Comparison of ENCODE assay signal across 25 cellular contexts in genomic region chr5:149803153-149803552, GRCh38.
DNase-seq lines count a peak whose midpoint lies in the region; ATAC-seq and TF ChIP-seq lines count a peak whose summit lies in the region.
"Had no signal": no experiment of that assay in that cellular context is flagged by ENCODE, and none has a peak within 500 bp of the region (broad histone marks: within the 10 kb centered on the region; RNA-seq: fewer than 3 reads in every experiment).

No MANE protein-coding gene starts in this region.

- H2BK120ac ChIP-seq in IMR-90 (ENCODE audit: low read depth, low read length) (no peak overlapping the region), mesenchymal stem cell (ENCODE audit: low read depth, low read length) (no peak overlapping the region)

- no peaks in the 10 kb centered on the region for H3K9me3 Mint-ChIP-seq in activated T-helper 17 cell treated with anti-CD3 and anti-CD28 coated beads, Interleukin-2, amount 50 U/mL, for 72 hours
- H3K9me3 Mint-ChIP-seq: CD4-positive, alpha-beta memory T cell; stimulated activated naive CD8-positive, alpha-beta T cell treated with anti-CD3 and anti-CD28 coated beads, Interleukin-15, amount 100 ng/mL, for 72 hours had no signal

- H4K91ac ChIP-seq in IMR-90 (ENCODE audit: insufficient read depth, low read depth, low read length) = no peak overlapping the region
- no peak overlapping the region for H4K91ac ChIP-seq in mesenchymal stem cell (ENCODE audit: low read length)

- in situ Hi-C loops in IMR-90 (cut with MboI; ENCODE audit: low sequenced_read_pairs) = no loop called here

- no peaks in the 10 kb centered on the region for H4K20me1 ChIP-seq in IMR-90 (ENCODE audit: insufficient read depth, low read length)

- H3K4me1 ChIP-seq in IMR-90 (ENCODE audit: control insufficient read depth, insufficient read depth, low read length) (peaks cover 14% of the 10 kb centered on the region), mesenchymal stem cell (ENCODE audit: control insufficient read depth, insufficient read depth, low read depth, low read length) (peaks cover 44% of the 10 kb centered on the region), skeletal muscle tissue (ENCODE audit: control insufficient read depth in 3 of 3, insufficient read depth in 3 of 3, low read length in 3 of 3) (peaks cover 95 to 98% (median 96%) of the 10 kb centered on the region in 3 donors)

- H3K36me3 ChIP-seq in IMR-90 (ENCODE audit: control insufficient read depth, insufficient read depth, low read length) (no peaks in the 10 kb centered on the region), mesenchymal stem cell (ENCODE audit: control insufficient read depth in 1 of 2, insufficient read depth in 2 of 2, low read depth in 1 of 2, low read length in 2 of 2) (no peaks in the 10 kb centered on the region), skeletal muscle tissue (ENCODE audit: control insufficient read depth in 3 of 3, insufficient read depth in 3 of 3, low read length in 3 of 3) (no peaks in the 10 kb centered on the region)
- H3K36me3 ChIP-seq: adrenal gland, brain microvascular endothelial cell, colonic mucosa had no signal

- no peak overlapping the region for H2BK15ac ChIP-seq in IMR-90 (ENCODE audit: low read depth, low read length)
- no peak overlapping the region for H2BK15ac ChIP-seq in mesenchymal stem cell (ENCODE audit: low read depth, poor library complexity, severe bottlenecking)

- BruUV-seq in IMR-90 (replicated peaks; lab: Mats Ljungman, UMichigan) = no TSS peak

- no peak for DNase-seq in IMR-90
- no peak for DNase-seq in mesenchymal stem cell
- DNase-seq in NK-92 (lab: John Stamatoyannopoulos, UW; ENCODE audit: unreplicated experiment) = no peak
- DNase-seq in NCI-H446 treated with DMSO at 0.1 percent for 48 hours (lab: John Stamatoyannopoulos, UW) = no peak
- DNase-seq in islet precursor cell = no peak
- DNase-seq: activated CD4-positive, alpha-beta T cell treated with anti-CD3 and anti-CD28 coated beads for 4 hours; activated CD8-positive, alpha-beta memory T cell treated with anti-CD3 and anti-CD28 coated beads for 24 hours; activated T-cell treated with anti-CD3 and anti-CD28 coated beads, Interleukin-2, amount 50 U/mL, for 1 hour; adrenal gland; brain microvascular endothelial cell; CD4-positive, alpha-beta memory T cell; colonic mucosa; DMS153; kidney glomerular epithelial cell; naive B cell; NCI-H1694 treated with DMSO at 0.1 percent for 48 hours; NCI-H526 treated with DMSO at 0.1 percent for 48 hours; RPMI8226; SK-N-SH; stimulated activated naive CD8-positive, alpha-beta T cell treated with anti-CD3 and anti-CD28 coated beads, Interleukin-15, amount 100 ng/mL, for 72 hours; T-helper 17 cell; trophoblast cell had no signal

- H4K8ac ChIP-seq in IMR-90 (ENCODE audit: low read depth in 2 of 2, low read length in 2 of 2) (no peak overlapping the region), mesenchymal stem cell (ENCODE audit: low read length) (no peak overlapping the region)

- TF ChIP-seq POLR2A in IMR-90 (IDR thresholded peaks at IDR 0.05; ENCODE audit: low read depth, low read length) = no peak

- POLR2A ChIA-PET in IMR-90 (lab: Charles Lee; ENCODE audit: unreplicated experiment) = no interaction called here

- H2BK20ac ChIP-seq in IMR-90 (ENCODE audit: low read depth, low read length) = no peak overlapping the region

- no peak overlapping the region for H3K9ac ChIP-seq in IMR-90 (ENCODE audit: low read depth, low read length)
- H3K9ac ChIP-seq in mesenchymal stem cell (ENCODE audit: low read length) = no peak overlapping the region
- H3K9ac ChIP-seq in skeletal muscle tissue (ENCODE audit: low read depth in 1 of 3, low read length in 3 of 3) = peak overlapping the region in 2 of 3 donors; percentile 3 to 39
- H3K9ac ChIP-seq: SK-N-SH had no signal

- CTCF ChIA-PET in IMR-90 (lab: Yijun Ruan, JAX) = interaction anchor here (0.6 kb wide), 1 partner anchor 22 kb away, joined by 5 read pairs; no protein-coding TSS in a partner anchor

- TF ChIP-seq RAD21 in IMR-90 (IDR thresholded peaks at IDR 0.05; ENCODE audit: low read length) = no peak

- dilution Hi-C loops in IMR-90 (cut with HindIII; ENCODE audit: low sequenced_read_pairs, unreplicated experiment) = no loop called here

- H3K14ac ChIP-seq in IMR-90 (replicated peaks; ENCODE audit: low read depth, low read length) (no peak overlapping the region), mesenchymal stem cell (ENCODE audit: low read length in 2 of 2) (no peak overlapping the region)

- ATAC-seq in IMR-90 (ENCODE audit: low read depth) (no peak), GM21423 (IDR thresholded peaks at IDR 0.05; ENCODE audit: unreplicated experiment) (no peak)
- no peak for ATAC-seq in activated T-helper 17 cell treated with anti-CD3 and anti-CD28 coated beads, Interleukin-2, amount 50 U/mL, for 72 hours (replicated peaks)
- ATAC-seq: stimulated activated naive CD8-positive, alpha-beta T cell treated with anti-CD3 and anti-CD28 coated beads, Interleukin-15, amount 100 ng/mL, for 72 hours; T-helper 17 cell had no signal

- peak overlapping the region; percentile 43 to 81 for H2BK12ac ChIP-seq in mesenchymal stem cell (ENCODE audit: low read length in 2 of 2)

- H3K18ac ChIP-seq in IMR-90 (ENCODE audit: low read depth, low read length) = no peak overlapping the region
- H3K18ac ChIP-seq in mesenchymal stem cell (ENCODE audit: low read depth in 1 of 2, low read length in 2 of 2) = no peak overlapping the region

- H2BK5ac ChIP-seq in IMR-90 (ENCODE audit: low read depth, low read length, poor library complexity, severe bottlenecking) (no peak overlapping the region), mesenchymal stem cell (ENCODE audit: low read depth, low read length, poor library complexity, severe bottlenecking) (no peak overlapping the region)

- H3K27ac ChIP-seq in IMR-90 (ENCODE audit: insufficient read depth, low read length) (no peak overlapping the region), mesenchymal stem cell (ENCODE audit: low read length, poor library complexity, severe bottlenecking) (no peak overlapping the region), skeletal muscle tissue (ENCODE audit: low read depth, low read length) (peak overlapping the region; percentile 94)
- H3K27ac ChIP-seq: brain microvascular endothelial cell had no signal

- H3K27me3 Mint-ChIP-seq in activated T-helper 17 cell treated with anti-CD3 and anti-CD28 coated beads, Interleukin-2, amount 50 U/mL, for 72 hours = no peaks in the 10 kb centered on the region
- H3K27me3 Mint-ChIP-seq: CD4-positive, alpha-beta memory T cell; naive B cell; stimulated activated naive CD8-positive, alpha-beta T cell treated with anti-CD3 and anti-CD28 coated beads, Interleukin-15, amount 100 ng/mL, for 72 hours; T-helper 17 cell had no signal

- H3K27me3 ChIP-seq in IMR-90 (ENCODE audit: control insufficient read depth, insufficient read depth, low read length) (no peaks in the 10 kb centered on the region), mesenchymal stem cell (ENCODE audit: control insufficient read depth in 1 of 2, insufficient read depth in 1 of 2, low read length in 2 of 2) (no peaks in the 10 kb centered on the region), skeletal muscle tissue (ENCODE audit: control insufficient read depth in 3 of 3, insufficient read depth in 3 of 3, low read length in 3 of 3) (no peaks in the 10 kb centered on the region)
- H3K27me3 ChIP-seq: adrenal gland, brain microvascular endothelial cell, colonic mucosa had no signal

- peaks cover 17% of the 10 kb centered on the region for H3K9me1 ChIP-seq in IMR-90 (ENCODE audit: insufficient read depth, low read length)

- no peak overlapping the region for H3K4me2 ChIP-seq in IMR-90 (ENCODE audit: low read depth, low read length)
- no peak overlapping the region for H3K4me2 ChIP-seq in mesenchymal stem cell (ENCODE audit: low read length, poor library complexity, severe bottlenecking)
- H3K4me2 ChIP-seq: SK-N-SH had no signal

- H2AFZ ChIP-seq in IMR-90 (replicated peaks; ENCODE audit: low read length, poor library complexity) (no peak overlapping the region), mesenchymal stem cell (ENCODE audit: low read depth, low read length) (no peak overlapping the region)

- H3K9me3 ChIP-seq in IMR-90 (ENCODE audit: control insufficient read depth, insufficient read depth, low read length) = no peaks in the 10 kb centered on the region
- H3K9me3 ChIP-seq in mesenchymal stem cell (ENCODE audit: control insufficient read depth, low read length) = no peaks in the 10 kb centered on the region
- no peaks in the 10 kb centered on the region for H3K9me3 ChIP-seq in skeletal muscle tissue (ENCODE audit: control insufficient read depth in 3 of 3, low read length in 3 of 3)
- H3K9me3 ChIP-seq: adrenal gland, colonic mucosa, SK-N-SH had no signal

- H4K5ac ChIP-seq in IMR-90 (ENCODE audit: low read depth, low read length) = no peak overlapping the region

- H3K4me3 ChIP-seq in IMR-90 (ENCODE audit: insufficient read depth, low read depth, low read length) (no peak overlapping the region), mesenchymal stem cell (ENCODE audit: insufficient read depth in 1 of 2, low read depth in 1 of 2, low read length in 2 of 2) (no peak overlapping the region), skeletal muscle tissue (ENCODE audit: low read length in 3 of 3) (peak overlapping the region in 1 of 3 donors; percentile 4)
- H3K4me3 ChIP-seq: adrenal gland, colonic mucosa had no signal

- H2AK5ac ChIP-seq in IMR-90 (ENCODE audit: low read depth, low read length) (peak overlapping the region; percentile 35; the same call in 1 of the 2 replicates), mesenchymal stem cell (ENCODE audit: low read length, severe bottlenecking) (peak overlapping the region; percentile 12)

- no CpG with 5 or more reads among the region's 2 CpGs for WGBS in IMR-90 (ENCODE audit: extremely low coverage in 2 of 2, insufficient read length in 1 of 2), 2 experiments
- 100% methylated on average over 2 of the region's 2 CpGs for WGBS in mesenchymal stem cell

- no peaks in the 10 kb centered on the region for H3K36me3 Mint-ChIP-seq in activated T-helper 17 cell treated with anti-CD3 and anti-CD28 coated beads, Interleukin-2, amount 50 U/mL, for 72 hours (ENCODE audit: low read depth)
- H3K36me3 Mint-ChIP-seq: CD4-positive, alpha-beta memory T cell; naive B cell had no signal

- no peak overlapping the region for H3K4me3 Mint-ChIP-seq in activated T-helper 17 cell treated with anti-CD3 and anti-CD28 coated beads, Interleukin-2, amount 50 U/mL, for 72 hours
- H3K4me3 Mint-ChIP-seq: CD4-positive, alpha-beta memory T cell; naive B cell; stimulated activated naive CD8-positive, alpha-beta T cell treated with anti-CD3 and anti-CD28 coated beads, Interleukin-15, amount 100 ng/mL, for 72 hours; T-helper 17 cell had no signal

- TF ChIP-seq CTCF in IMR-90 (conservative IDR thresholded peaks at IDR 0.05; ENCODE audit: low read depth, low read length) = no peak

- H3K56ac ChIP-seq in IMR-90 (ENCODE audit: extremely low read depth, insufficient read depth, low read length) = no peak overlapping the region

- H3K23ac ChIP-seq in IMR-90 (ENCODE audit: low read depth, low read length) = no peak overlapping the region
- H3K23ac ChIP-seq in mesenchymal stem cell (ENCODE audit: low read length in 2 of 2) = no peak overlapping the region

- H3K4ac ChIP-seq in IMR-90 (ENCODE audit: low read depth, low read length) (no peak overlapping the region), mesenchymal stem cell (ENCODE audit: low read depth in 1 of 2, low read length in 2 of 2) (peak overlapping the region in 1 of 2 experiments; percentile 52)

- H3K79me1 ChIP-seq in IMR-90 (ENCODE audit: low read depth in 1 of 2, low read length in 2 of 2) (no peaks in the 10 kb centered on the region), mesenchymal stem cell (replicated peaks; ENCODE audit: low read length, poor library complexity, severe bottlenecking) (peaks cover 18% of the 10 kb centered on the region)

- no peak overlapping the region for H2AK9ac ChIP-seq in IMR-90 (replicated peaks; ENCODE audit: low read depth, low read length, poor library complexity)

- H3K27ac Mint-ChIP-seq in activated T-helper 17 cell treated with anti-CD3 and anti-CD28 coated beads, Interleukin-2, amount 50 U/mL, for 72 hours = peak overlapping the region; percentile 34
- H3K27ac Mint-ChIP-seq: CD4-positive, alpha-beta memory T cell had no signal

- intact Hi-C loops in IMR-90 (cut with micrococcal nuclease) = no loop called here

- H3K4me1 Mint-ChIP-seq in activated T-helper 17 cell treated with anti-CD3 and anti-CD28 coated beads, Interleukin-2, amount 50 U/mL, for 72 hours = no peaks in the 10 kb centered on the region
- H3K4me1 Mint-ChIP-seq: CD4-positive, alpha-beta memory T cell had no signal

Comparison
In these comparisons a context has a peak if more than half of its experiments do, and no peak if none do; other contexts are left out.
1. H3K9ac ChIP-seq: peak in skeletal muscle tissue (2 of 3); none in IMR-90 (single experiment) and mesenchymal stem cell (single experiment).